Comparison of ENCODE assay signal across 8 cellular contexts in genomic region chr18:51668101-51668500, GRCh38.
DNase-seq lines count a peak whose midpoint lies in the region; ATAC-seq, FAIRE-seq and TF ChIP-seq lines count a peak whose summit lies in the region.

No MANE protein-coding gene starts in this region.

- H3K36me3 Mint-ChIP-seq in astrocyte (ENCODE audit: low read depth, unreplicated experiment), result no peaks in the 10 kb centered on the region

- ATAC-seq in GM21447 (IDR thresholded peaks at IDR 0.05; ENCODE audit: unreplicated experiment) (peak; percentile 61), HG03039 (IDR thresholded peaks at IDR 0.05; ENCODE audit: unreplicated experiment) (no peak)

- no peak for FAIRE-seq in astrocyte (lab: Jason Lieb, UNC)

- H4K20me1 ChIP-seq in KMS-11 (ENCODE audit: insufficient read depth) (no peaks in the 10 kb centered on the region), astrocyte (ENCODE audit: insufficient read depth, low read length) (no peaks in the 10 kb centered on the region)

- no peaks in the 10 kb centered on the region for H3K79me2 ChIP-seq in KMS-11 (ENCODE audit: insufficient read depth, low read depth)
- H3K79me2 ChIP-seq in astrocyte (ENCODE audit: insufficient read depth, low read length), result no peaks in the 10 kb centered on the region

- no peak overlapping the region for H3K27ac Mint-ChIP-seq in astrocyte (ENCODE audit: unreplicated experiment)

- TF ChIP-seq CTCF in KMS-11 (conservative IDR thresholded peaks at IDR 0.05; ENCODE audit: low read depth, low read length) (peak; percentile 96), astrocyte (IDR thresholded peaks at IDR 0.05; ENCODE audit: insufficient read depth, low read depth, low read length) (peak; percentile 76)

- H3K27ac ChIP-seq in KMS-11, result no peak overlapping the region
- no peak overlapping the region for H3K27ac ChIP-seq in astrocyte (ENCODE audit: low read depth, low read length)

- H2AFZ ChIP-seq in KMS-11 (ENCODE audit: low read depth), result peak overlapping the region; percentile 27; the same call in 1 of the 2 replicates
- H2AFZ ChIP-seq in astrocyte (ENCODE audit: low read depth, low read length), result no peak overlapping the region

- H3K36me3 ChIP-seq in KMS-11 (ENCODE audit: insufficient read depth) (no peaks in the 10 kb centered on the region), astrocyte (ENCODE audit: insufficient read depth, low read length) (no peaks in the 10 kb centered on the region)

- no peaks in the 10 kb centered on the region for H3K4me1 ChIP-seq in KMS-11 (ENCODE audit: low read depth, poor library complexity, severe bottlenecking)
- H3K4me1 ChIP-seq in astrocyte (ENCODE audit: insufficient read depth, low read length), result no peaks in the 10 kb centered on the region

- H3K4me3 Mint-ChIP-seq in astrocyte (ENCODE audit: unreplicated experiment), result no peak overlapping the region

- peaks cover 9% of the 10 kb centered on the region for H3K4me1 Mint-ChIP-seq in astrocyte (ENCODE audit: low read depth, unreplicated experiment)

- DNase-seq in DMS114 treated with DMSO at 0.1 percent for 48 hours (lab: John Stamatoyannopoulos, UW; ENCODE audit: unreplicated experiment) (peak; percentile 15), OCI-M2 (lab: John Stamatoyannopoulos, UW; ENCODE audit: unreplicated experiment) (peak; percentile 2), astrocyte (ENCODE audit: low read depth) (peak; percentile 4), iPS-NIHi11 (ENCODE audit: low spot score) (peak; percentile 70)
- peak; percentile 5 to 11 for DNase-seq in stimulated activated CD4-positive, alpha-beta T cell treated with anti-CD3 and anti-CD28 coated beads, Interleukin-1b, Interleukin-23, amount 100 ng/mL, for 4 hours (ENCODE audit: low read depth in 2 of 2)

- H3K27me3 Mint-ChIP-seq in astrocyte (ENCODE audit: low read depth, unreplicated experiment), result peaks cover 6% of the 10 kb centered on the region

- H3K4me2 ChIP-seq in KMS-11, result no peak overlapping the region; the same call in 1 of the 2 replicates
- H3K4me2 ChIP-seq in astrocyte (ENCODE audit: low read length), result peak overlapping the region; percentile 54

- peaks cover 2% of the 10 kb centered on the region for H3K9me3 Mint-ChIP-seq in astrocyte (ENCODE audit: unreplicated experiment)

- no peaks in the 10 kb centered on the region for H3K9me3 ChIP-seq in astrocyte (ENCODE audit: insufficient read depth, low read depth, low read length)

- H3K4me3 ChIP-seq in KMS-11 (IDR thresholded peaks at IDR 0.05; ENCODE audit: insufficient read depth, low read depth, low read length), result no peak overlapping the region
- H3K4me3 ChIP-seq in astrocyte (ENCODE audit: insufficient read depth, low read depth, low read length), result no peak overlapping the region

- H3K27me3 ChIP-seq in KMS-11 (ENCODE audit: insufficient read depth, low read depth) (no peaks in the 10 kb centered on the region), astrocyte (ENCODE audit: insufficient read depth, low read length) (peaks cover 2% of the 10 kb centered on the region)

- no peak overlapping the region for H3K9ac ChIP-seq in KMS-11
- H3K9ac ChIP-seq in astrocyte (ENCODE audit: low read length), result no peak overlapping the region

Comparison
In these comparisons a context has a peak if more than half of its experiments do, and no peak if none do; other contexts are left out.
1. DNase-seq: peak in every context shown above with its lines; median percentile 70 in iPS-NIHi11; 15 in DMS114 treated with DMSO at 0.1 percent for 48 hours; 8 in stimulated activated CD4-positive, alpha-beta T cell treated with anti-CD3 and anti-CD28 coated beads, Interleukin-1b, Interleukin-23, amount 100 ng/mL, for 4 hours; 4 in astrocyte; 2 in OCI-M2.